8 cellular contexts compared by ENCODE assay signal in the genomic region with DNA sequence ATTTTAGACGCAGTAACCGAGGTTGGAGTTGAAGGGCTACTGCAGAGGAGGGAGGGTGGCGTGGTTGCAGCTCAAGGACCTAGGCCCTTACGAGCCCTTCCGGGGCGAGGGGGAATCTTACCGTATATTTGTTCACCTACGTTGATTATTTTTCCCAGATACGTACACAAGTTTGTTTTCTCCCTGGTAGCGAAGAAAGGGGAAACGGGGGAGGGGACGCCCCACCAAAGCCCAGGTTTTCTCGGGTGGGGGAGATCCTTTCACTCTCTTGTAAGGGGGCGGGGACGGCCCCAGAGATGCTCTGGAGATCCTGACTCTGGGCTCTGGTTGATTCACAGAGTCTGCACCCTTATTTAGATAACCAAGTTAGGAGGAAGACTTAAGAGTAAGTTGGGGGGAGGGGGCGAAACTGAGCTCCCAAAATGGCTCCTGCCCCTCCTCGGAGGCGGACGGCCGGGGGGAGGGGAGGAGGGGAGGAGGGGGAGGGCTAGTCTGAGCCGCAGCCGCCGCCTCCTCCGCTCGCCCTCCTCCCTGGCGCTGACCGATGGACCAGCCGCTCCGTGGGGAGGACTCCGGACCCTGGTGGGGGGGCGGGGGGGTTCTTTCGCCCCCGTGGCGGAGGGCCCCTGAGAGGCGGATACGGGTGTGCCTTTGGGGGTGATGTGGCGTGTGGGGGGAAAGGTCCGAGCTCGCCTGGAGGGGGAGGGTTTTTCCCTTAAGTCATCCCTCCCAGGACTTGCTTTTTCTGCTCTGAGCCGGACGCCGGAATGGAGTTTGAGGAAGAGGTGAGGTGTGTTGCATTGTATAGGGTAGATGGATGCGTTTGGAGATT. TPM values are rescaled to one million over a fixed set of nuclear protein-coding genes. Genes with fewer than 3 reads are reported as not detected.
DNase-seq lines count a peak whose midpoint lies in the region; ATAC-seq and TF ChIP-seq lines count a peak whose summit lies in the region.

No MANE protein-coding gene starts in this region.

- H3K36me3 ChIP-seq in DOHH2 (ENCODE audit: control insufficient read depth, low read length) (peaks cover 73% of the 10 kb centered on the region), MG63 (peaks cover 56% of the 10 kb centered on the region), adipocyte (ENCODE audit: control insufficient read depth, insufficient read depth, low read length, severe bottlenecking) (peaks cover 31% of the 10 kb centered on the region), heart left ventricle (peaks cover 7 to 35% (median 22%) of the 10 kb centered on the region in 9 donors), trophoblast cell (ENCODE audit: control insufficient read depth in 1 of 2, insufficient read depth in 2 of 2, low read length in 2 of 2) (peaks cover 23 to 24% of the 10 kb centered on the region in 2 experiments)

- H3K4me3 ChIP-seq in DOHH2 (ENCODE audit: low read length): peak overlapping the region; percentile 90
- H3K4me3 ChIP-seq in MG63: peak overlapping the region; percentile 79
- peak overlapping the region; percentile 98 for H3K4me3 ChIP-seq in adipocyte (ENCODE audit: low read length)
- peak overlapping the region; percentile 63 to 100 (median 80) for H3K4me3 ChIP-seq in heart left ventricle
- H3K4me3 ChIP-seq in trophoblast cell (ENCODE audit: low read depth, low read length): peak overlapping the region; percentile 76

- no peaks in the 10 kb centered on the region for H3K27me3 ChIP-seq in DOHH2 (ENCODE audit: control insufficient read depth, low read length)
- H3K27me3 ChIP-seq in MG63: no peaks in the 10 kb centered on the region
- H3K27me3 ChIP-seq in adipocyte (replicated peaks; ENCODE audit: control insufficient read depth, insufficient read depth, low read length): no peaks in the 10 kb centered on the region
- no peaks in the 10 kb centered on the region for H3K27me3 ChIP-seq in heart left ventricle
- no peaks in the 10 kb centered on the region for H3K27me3 ChIP-seq in trophoblast cell (ENCODE audit: insufficient read depth, low read length)

- H3K9me3 Mint-ChIP-seq in type B pancreatic cell: no peaks in the 10 kb centered on the region

- H3F3A ChIP-seq in DOHH2 (ENCODE audit: control insufficient read depth, insufficient read depth): peaks cover 50% of the 10 kb centered on the region

- H2BK12ac ChIP-seq in trophoblast cell (ENCODE audit: low read length): peak overlapping the region; percentile 33

- peak overlapping the region; percentile 99 for H3K18ac ChIP-seq in trophoblast cell (ENCODE audit: low read length)

- peak overlapping the region; percentile 99 for H2BK5ac ChIP-seq in trophoblast cell (ENCODE audit: low read depth, low read length, poor library complexity)

- H3K79me2 ChIP-seq in DOHH2 (ENCODE audit: control insufficient read depth, low read length) (peaks cover 91% of the 10 kb centered on the region), trophoblast cell (ENCODE audit: control insufficient read depth, insufficient read depth, low read length, poor library complexity) (peaks cover 52% of the 10 kb centered on the region)

- intact Hi-C loops in heart left ventricle (cut with DNase I): loop anchor here in 2 of 10 donors (1.0 to 10.0 kb wide), 4 partner anchors 128 to 843 kb away; a partner anchor contains a TSS

- H3K9ac ChIP-seq in adipocyte (ENCODE audit: low read length): peak overlapping the region; percentile 100
- H3K9ac ChIP-seq in trophoblast cell (ENCODE audit: low read length): peak overlapping the region; percentile 99

- no peak for TF ChIP-seq CTCF in DOHH2 (IDR thresholded peaks at IDR 0.05; ENCODE audit: low read depth, low read length, poor library complexity, severe bottlenecking)
- no peak for TF ChIP-seq CTCF in heart left ventricle (IDR thresholded peaks at IDR 0.05)
- TF ChIP-seq CTCF in type B pancreatic cell (conservative IDR thresholded peaks at IDR 0.05): no peak

- DNase-seq in MG63 (peak; percentile 100), SW 1271 (lab: John Stamatoyannopoulos, UW) (peak; percentile 75 to 77), adipocyte (ENCODE audit: low read depth) (peak; percentile 93), heart left ventricle (peak; percentile 92 to 95 (median 94)), trophoblast cell (peak; percentile 73 to 79), type B pancreatic cell (ENCODE audit: extremely low spot score, unreplicated experiment) (peak; percentile 86), cerebellar nuclear complex (lab: John Stamatoyannopoulos, UW) (no peak)

- H3K9me3 ChIP-seq in DOHH2 (ENCODE audit: control insufficient read depth, insufficient read depth, low read length): no peaks in the 10 kb centered on the region
- H3K9me3 ChIP-seq in MG63: no peaks in the 10 kb centered on the region
- H3K9me3 ChIP-seq in adipocyte (ENCODE audit: control insufficient read depth, low read length): no peaks in the 10 kb centered on the region
- no peaks in the 10 kb centered on the region for H3K9me3 ChIP-seq in heart left ventricle
- peaks cover 2% of the 10 kb centered on the region for H3K9me3 ChIP-seq in trophoblast cell (ENCODE audit: insufficient read depth, low read depth, low read length)

- no peak for TF ChIP-seq POLR2A in heart left ventricle (IDR thresholded peaks at IDR 0.05)

- H3K4me1 ChIP-seq in DOHH2 (ENCODE audit: control insufficient read depth, low read length) (peaks cover 40% of the 10 kb centered on the region), adipocyte (ENCODE audit: control insufficient read depth, insufficient read depth, low read length) (peaks cover 27% of the 10 kb centered on the region), heart left ventricle (peaks cover 0 to 39% (median 26%) of the 10 kb centered on the region in 12 donors), trophoblast cell (ENCODE audit: control insufficient read depth in 1 of 2, insufficient read depth in 2 of 2, low read length in 2 of 2) (peaks cover 0 to 12% of the 10 kb centered on the region in 2 experiments)

- H4K91ac ChIP-seq in trophoblast cell (ENCODE audit: low read depth, low read length): peak overlapping the region; percentile 100

- H2BK120ac ChIP-seq in trophoblast cell (ENCODE audit: insufficient read depth, low read length, poor library complexity): peak overlapping the region; percentile 100

- peak overlapping the region; percentile 96 for H3K4ac ChIP-seq in trophoblast cell (ENCODE audit: low read depth, low read length)

- H2AFZ ChIP-seq in trophoblast cell (ENCODE audit: insufficient read depth, low read length, poor library complexity): peak overlapping the region; percentile 61

- peak overlapping the region; percentile 96 for H3K27ac ChIP-seq in DOHH2 (ENCODE audit: low read depth, low read length)
- H3K27ac ChIP-seq in heart left ventricle: peak overlapping the region; percentile 97 to 100 (median 100)
- H3K27ac ChIP-seq in trophoblast cell (ENCODE audit: low read depth, low read length): peak overlapping the region; percentile 100

- H3K27me3 Mint-ChIP-seq in type B pancreatic cell: peaks cover 3% of the 10 kb centered on the region

- peak overlapping the region; percentile 98 for H3K27ac Mint-ChIP-seq in type B pancreatic cell

- peak overlapping the region; percentile 91 for H3K4me2 ChIP-seq in DOHH2 (ENCODE audit: low read length)
- H3K4me2 ChIP-seq in trophoblast cell (ENCODE audit: low read length): peak overlapping the region; percentile 87

- peaks cover 29% of the 10 kb centered on the region for H4K20me1 ChIP-seq in DOHH2 (ENCODE audit: control insufficient read depth, insufficient read depth, low read depth, low read length)

- H3K36me3 Mint-ChIP-seq in type B pancreatic cell: peaks cover 38% of the 10 kb centered on the region

- H3K9me2 ChIP-seq in DOHH2 (replicated peaks; ENCODE audit: control insufficient read depth, low read length): no peaks in the 10 kb centered on the region

- peak overlapping the region; percentile 97 for H4K12ac ChIP-seq in trophoblast cell (ENCODE audit: low read depth, low read length)

- ATAC-seq in heart left ventricle: peak; percentile 47 to 58 (median 52)

- peaks cover 40% of the 10 kb centered on the region for H3K79me1 ChIP-seq in trophoblast cell (ENCODE audit: low read length)

- H3K4me1 Mint-ChIP-seq in type B pancreatic cell (ENCODE audit: unreplicated experiment): peaks cover 22% of the 10 kb centered on the region

- H3K23ac ChIP-seq in trophoblast cell (ENCODE audit: low read length): no peak overlapping the region

- peak overlapping the region; percentile 99 for H4K8ac ChIP-seq in trophoblast cell (ENCODE audit: low read depth, low read length)

- peak overlapping the region; percentile 96 for H3K4me3 Mint-ChIP-seq in type B pancreatic cell

- peak overlapping the region; percentile 99 for H3K14ac ChIP-seq in trophoblast cell (ENCODE audit: low read length)

- H2AK5ac ChIP-seq in trophoblast cell (ENCODE audit: low read length): peak overlapping the region; percentile 96

- WGBS in heart left ventricle, 4 donors: 0 to 1% (median 1%) methylated on average over 24 to 43 of the region's 43 CpGs
- WGBS in trophoblast cell (ENCODE audit: extremely low coverage, insufficient coverage, insufficient read length): no CpG with 5 or more reads among the region's 43 CpGs

RNA-seq across cellular contexts. Expression of a gene that starts 2.2 kb away (rescaled TPM):
- 207 and 281 TPM in 2 replicates for total RNA-seq in MG63 (2014; rRNA removed; shearing (Covaris generic); ENCODE audit: low replicate concordance)
- total RNA-seq in heart left ventricle: 100 to 1,000 TPM in 2 of 9 donors, 10 to 100 TPM in 7; 56.8 to 107 (median 73.5) TPM
- polyA plus RNA-seq in heart left ventricle: 10 to 100 TPM; 61.9 to 67.8 TPM
- 265 and 273 TPM in 2 replicates for polyA plus RNA-seq in trophoblast cell (2013)
- 212 and 241 TPM in 2 replicates for total RNA-seq in type B pancreatic cell (ENCODE audit: low replicate concordance)

RNA-seq across cellular contexts. Expression of a gene that starts 17.7 kb away (rescaled TPM):
- total RNA-seq in MG63 (2014; rRNA removed; shearing (Covaris generic); ENCODE audit: low replicate concordance): 16.8 and 18.9 TPM in 2 replicates
- total RNA-seq in heart left ventricle: 100 to 1,000 TPM in 1 of 9 donors, 10 to 100 TPM in 6, 1 to 10 TPM in 2; 5.4 to 150 (median 16.2) TPM
- 10 to 100 TPM in 1 of 2 donors, 1 to 10 TPM in 1; 8.0 to 20.4 TPM for polyA plus RNA-seq in heart left ventricle
- polyA plus RNA-seq in trophoblast cell (2013): 8.5 and 8.8 TPM in 2 replicates
- total RNA-seq in type B pancreatic cell (ENCODE audit: low replicate concordance): 1.5 and 2.0 TPM in 2 replicates

RNA-seq across cellular contexts. Expression of a gene that starts 29.8 kb away (rescaled TPM):
- 0.76 and 0.79 TPM in 2 replicates for total RNA-seq in MG63 (2014; rRNA removed; shearing (Covaris generic); ENCODE audit: low replicate concordance)
- total RNA-seq in heart left ventricle: 100 to 1,000 TPM in 1 of 9 donors, 10 to 100 TPM in 1, 1 to 10 TPM in 7; 2.7 to 127 (median 9.3) TPM
- 1 to 10 TPM; 3.7 to 4.8 TPM for polyA plus RNA-seq in heart left ventricle
- 2.4 and 2.5 TPM in 2 replicates for polyA plus RNA-seq in trophoblast cell (2013)
- total RNA-seq in type B pancreatic cell (ENCODE audit: low replicate concordance): 0.43 and 0.80 TPM in 2 replicates

RNA-seq across cellular contexts. Expression of a gene that starts 38.8 kb away (rescaled TPM):
- total RNA-seq in MG63 (2014; rRNA removed; shearing (Covaris generic); ENCODE audit: low replicate concordance): not detected in 2 replicates
- total RNA-seq in heart left ventricle (10 to 100 TPM in 2 of 9 donors, 1 to 10 TPM in 4, under 1 TPM in 3; 0.44 to 32.4 (median 1.5) TPM), type B pancreatic cell (ENCODE audit: low replicate concordance) (0.52 and 2.5 TPM in 2 replicates)
- 1 to 10 TPM in 1 of 2 donors, under 1 TPM in 1; 0.78 to 1.2 TPM for polyA plus RNA-seq in heart left ventricle
- 0.05 and 0.08 TPM in 2 replicates for polyA plus RNA-seq in trophoblast cell (2013)

Comparison
In these comparisons a context has a peak if more than half of its experiments do, and no peak if none do; other contexts are left out.
1. DNase-seq: peak in MG63 (single experiment), SW 1271 (2 of 2), adipocyte (single experiment), heart left ventricle (5 of 5), trophoblast cell (2 of 2) and type B pancreatic cell (single experiment); none in cerebellar nuclear complex (0 of 2).
2. Peak in every context shown above with its lines, with median percentiles within 50 percentile points of each other: H3K27ac ChIP-seq and H3K4me3 ChIP-seq.